Comparison of ENCODE assay signal across 1 cellular context in genomic region chr5:27403248-27403882, GRCh38.
TF ChIP-seq lines count a peak whose summit lies in the region.

No MANE protein-coding gene starts in this region.

TF ChIP-seq in H1, 55 proteins besides CTCF, POLR2A, EP300 and RAD21:
- TF ChIP-seq POLR2AphosphoS5 (IDR thresholded peaks at IDR 0.05; ENCODE audit: low read depth, low read length) (no peak), FOSL1 (IDR thresholded peaks at IDR 0.05; ENCODE audit: insufficient read depth, low read depth, low read length) (no peak), SP1 (IDR thresholded peaks at IDR 0.05; ENCODE audit: low read depth, low read length) (no peak), SUZ12 (IDR thresholded peaks at IDR 0.05; ENCODE audit: low read length) (no peak), KDM5A (IDR thresholded peaks at IDR 0.05; ENCODE audit: low read length) (no peak), SP4 (IDR thresholded peaks at IDR 0.05; ENCODE audit: low read length) (no peak), CHD2 (IDR thresholded peaks at IDR 0.05; ENCODE audit: low read length) (no peak), SIRT6 (IDR thresholded peaks at IDR 0.05; ENCODE audit: low read length) (no peak), BCL11A (IDR thresholded peaks at IDR 0.05; ENCODE audit: low read depth in 2 of 2, low read length in 2 of 2) (no peak), BRCA1 (IDR thresholded peaks at IDR 0.05; ENCODE audit: low read depth, low read length) (no peak), ATF2 (IDR thresholded peaks at IDR 0.05; ENCODE audit: low read length) (no peak), NRF1 (IDR thresholded peaks at IDR 0.05; ENCODE audit: low read depth, low read length) (no peak), TCF12 (IDR thresholded peaks at IDR 0.05; ENCODE audit: low read depth, low read length) (no peak), TAF1 (IDR thresholded peaks at IDR 0.05; ENCODE audit: low read depth, low read length) (no peak), ATF3 (IDR thresholded peaks at IDR 0.05; ENCODE audit: insufficient read depth, low read depth, low read length) (no peak), POU5F1 (IDR thresholded peaks at IDR 0.05; ENCODE audit: low read depth, low read length) (no peak), TEAD4 (IDR thresholded peaks at IDR 0.05; ENCODE audit: low read depth, low read length) (no peak), TBP (IDR thresholded peaks at IDR 0.05; ENCODE audit: low read depth, low read length) (no peak), TAF7 (optimal IDR thresholded peaks at IDR 0.05; ENCODE audit: borderline replicate concordance, low read depth, low read length) (no peak)
TF ChIP-seq in H1: peak in this region for 0.
